Comparison of ENCODE assay signal across 20 cellular contexts in the genomic region with DNA sequence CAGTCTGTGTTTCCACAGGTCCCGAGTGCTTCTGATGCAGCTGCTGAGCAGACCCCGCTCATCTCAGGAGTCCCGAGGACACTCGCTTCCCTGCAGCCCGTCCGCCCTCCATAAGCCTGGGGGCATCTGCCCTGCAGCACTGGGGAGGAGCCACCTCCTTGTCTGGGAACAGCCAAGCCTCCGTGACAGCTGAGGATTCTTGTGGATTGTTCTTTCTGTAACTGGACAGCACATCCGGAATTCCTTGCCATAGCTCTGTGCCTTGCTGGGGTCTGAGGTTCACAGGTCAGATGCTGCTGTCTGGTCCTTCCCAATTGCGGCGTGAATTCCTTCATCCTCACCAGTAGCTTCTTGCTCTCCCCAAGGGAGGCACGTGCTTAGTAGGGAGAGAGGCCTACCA. TPM values are rescaled to one million over a fixed set of nuclear protein-coding genes. Genes with fewer than 3 reads are reported as not detected.
DNase-seq lines count a peak whose midpoint lies in the region; ATAC-seq and TF ChIP-seq lines count a peak whose summit lies in the region.
"Had no signal": no experiment of that assay in that cellular context is flagged by ENCODE, and none has a peak within 500 bp of the region (broad histone marks: within the 10 kb centered on the region; RNA-seq: fewer than 3 reads in every experiment).

No MANE protein-coding gene starts in this region.

- H3K9ac ChIP-seq in trophoblast cell (ENCODE audit: low read length): no peak overlapping the region
- H3K9ac ChIP-seq: BLaER1 treated with 17β-estradiol and CSF1 and Interleukin-3, amounts not matched to agents 10 nM and 100 nM had no signal

- H3K14ac ChIP-seq in trophoblast cell (ENCODE audit: low read length): no peak overlapping the region

- H3K4me3 ChIP-seq in trophoblast cell (ENCODE audit: low read depth, low read length) (no peak overlapping the region), testis (no peak overlapping the region)
- H3K4me3 ChIP-seq: BLaER1 treated with 17β-estradiol and CSF1 and Interleukin-3, amounts not matched to agents 10 nM and 100 nM had no signal

- H2BK5ac ChIP-seq in trophoblast cell (ENCODE audit: low read depth, low read length, poor library complexity): no peak overlapping the region

- DNase-seq in ELF-1 (ENCODE audit: low read depth, low spot score) (peak; percentile 16), memory B cell (ENCODE audit: low spot score in 2 of 2) (no peak), trophoblast cell (peak; percentile 51 to 83), testis (no peak), NCI-H2029 treated with DMSO at 0.1 percent for 48 hours (lab: John Stamatoyannopoulos, UW) (no peak), nephron progenitor cell (no peak)
- no peak for DNase-seq in activated CD4-positive, alpha-beta memory T cell treated with anti-CD3 and anti-CD28 coated beads, Interleukin-2, amount 10 ng/mL, durations not matched to agents 7 days and 5 days
- DNase-seq: 8988T; CD8-positive, alpha-beta T cell; COR-L47; DMS 273 treated with DMSO at 0.1 percent for 48 hours; DMS53; DND-41; EL; GOT3; H7; HFFc6 had no signal

- H3K9me3 Mint-ChIP-seq in memory B cell (no peaks in the 10 kb centered on the region), nephron progenitor cell (no peaks in the 10 kb centered on the region)
- no peaks in the 10 kb centered on the region for H3K9me3 Mint-ChIP-seq in activated CD4-positive, alpha-beta memory T cell treated with anti-CD3 and anti-CD28 coated beads, Interleukin-2, amount 10 ng/mL, durations not matched to agents 7 days and 5 days
- H3K9me3 Mint-ChIP-seq: CD8-positive, alpha-beta T cell; HFFc6 had no signal

- no peak overlapping the region for H3K18ac ChIP-seq in trophoblast cell (ENCODE audit: low read length)

- no peak overlapping the region for H3K4me2 ChIP-seq in trophoblast cell (ENCODE audit: low read length)
- H3K4me2 ChIP-seq: BLaER1 treated with 17β-estradiol and CSF1 and Interleukin-3, amounts not matched to agents 10 nM and 100 nM had no signal

- WGBS in trophoblast cell (ENCODE audit: extremely low coverage, insufficient coverage, insufficient read length): no CpG with 5 or more reads among the region's 11 CpGs
- 63 to 84% methylated on average over 11 of the region's 11 CpGs for WGBS in testis, 2 donors

- H3K4me3 Mint-ChIP-seq in memory B cell (no peak overlapping the region), nephron progenitor cell (no peak overlapping the region)
- no peak overlapping the region for H3K4me3 Mint-ChIP-seq in activated CD4-positive, alpha-beta memory T cell treated with anti-CD3 and anti-CD28 coated beads, Interleukin-2, amount 10 ng/mL, durations not matched to agents 7 days and 5 days
- H3K4me3 Mint-ChIP-seq: CD8-positive, alpha-beta T cell; HFFc6 had no signal

- H4K12ac ChIP-seq in trophoblast cell (ENCODE audit: low read depth, low read length): no peak overlapping the region

- H3K36me3 Mint-ChIP-seq in memory B cell (no peaks in the 10 kb centered on the region), nephron progenitor cell (ENCODE audit: low read depth) (no peaks in the 10 kb centered on the region)
- no peaks in the 10 kb centered on the region for H3K36me3 Mint-ChIP-seq in activated CD4-positive, alpha-beta memory T cell treated with anti-CD3 and anti-CD28 coated beads, Interleukin-2, amount 10 ng/mL, durations not matched to agents 7 days and 5 days (ENCODE audit: low read depth)
- H3K36me3 Mint-ChIP-seq: CD8-positive, alpha-beta T cell had no signal

- POLR2A ChIA-PET in activated CD4-positive, alpha-beta memory T cell treated with anti-CD3 and anti-CD28 coated beads, Interleukin-2, amount 10 ng/mL, durations not matched to agents 7 days and 5 days (lab: Charles Lee): interaction anchor here (1.4 kb wide), 1 partner anchor 21 kb away, joined by 3 read pairs; no protein-coding TSS in a partner anchor

- H2BK12ac ChIP-seq in trophoblast cell (ENCODE audit: low read length): no peak overlapping the region

- intact Hi-C loops in testis (cut with DNase I; ENCODE audit: low total_unique reads): loop anchor here (10.0 kb wide), 2 partner anchors 86 to 126 kb away; a partner anchor contains a TSS

- H3K27me3 Mint-ChIP-seq in memory B cell (no peaks in the 10 kb centered on the region), nephron progenitor cell (ENCODE audit: low read depth, poor library complexity) (peaks cover 21% of the 10 kb centered on the region)
- peaks cover 11% of the 10 kb centered on the region for H3K27me3 Mint-ChIP-seq in activated CD4-positive, alpha-beta memory T cell treated with anti-CD3 and anti-CD28 coated beads, Interleukin-2, amount 10 ng/mL, durations not matched to agents 7 days and 5 days

- H3K27me3 ChIP-seq in trophoblast cell (ENCODE audit: insufficient read depth, low read length) (no peaks in the 10 kb centered on the region), testis (no peaks in the 10 kb centered on the region)
- H3K27me3 ChIP-seq: BLaER1 treated with 17β-estradiol and CSF1 and Interleukin-3, amounts not matched to agents 10 nM and 100 nM had no signal

- TF ChIP-seq POLR2A in testis (IDR thresholded peaks at IDR 0.05): no peak

- no peak overlapping the region for H3K4ac ChIP-seq in trophoblast cell (ENCODE audit: low read depth, low read length)

- H3K4me1 ChIP-seq in trophoblast cell (ENCODE audit: control insufficient read depth in 1 of 2, insufficient read depth in 2 of 2, low read length in 2 of 2): no peaks in the 10 kb centered on the region
- H3K4me1 ChIP-seq in testis: peaks cover 52% of the 10 kb centered on the region

- H4K91ac ChIP-seq in trophoblast cell (ENCODE audit: low read depth, low read length): no peak overlapping the region

- H3K4me1 Mint-ChIP-seq in memory B cell: peaks cover 28% of the 10 kb centered on the region
- peaks cover 2% of the 10 kb centered on the region for H3K4me1 Mint-ChIP-seq in activated CD4-positive, alpha-beta memory T cell treated with anti-CD3 and anti-CD28 coated beads, Interleukin-2, amount 10 ng/mL, durations not matched to agents 7 days and 5 days
- peaks cover 11% of the 10 kb centered on the region for H3K4me1 Mint-ChIP-seq in nephron progenitor cell

- H3K9me3 ChIP-seq in trophoblast cell (ENCODE audit: insufficient read depth, low read depth, low read length) (no peaks in the 10 kb centered on the region), testis (no peaks in the 10 kb centered on the region)
- H3K9me3 ChIP-seq: BLaER1 treated with 17β-estradiol and CSF1 and Interleukin-3, amounts not matched to agents 10 nM and 100 nM had no signal

- H4K8ac ChIP-seq in trophoblast cell (ENCODE audit: low read depth, low read length): no peak overlapping the region

- no peaks in the 10 kb centered on the region for H3K79me2 ChIP-seq in trophoblast cell (ENCODE audit: control insufficient read depth, insufficient read depth, low read length, poor library complexity)

- no peak for ATAC-seq in memory B cell (ENCODE audit: low read depth)
- ATAC-seq: CD8-positive, alpha-beta T cell; HCT116 had no signal

- H3K27ac ChIP-seq in trophoblast cell (ENCODE audit: low read depth, low read length): no peak overlapping the region
- H3K27ac ChIP-seq in testis: peak overlapping the region; percentile 75 to 80
- H3K27ac ChIP-seq: BLaER1 treated with 17β-estradiol and CSF1 and Interleukin-3, amounts not matched to agents 10 nM and 100 nM had no signal

- no peak overlapping the region for H3K23ac ChIP-seq in trophoblast cell (ENCODE audit: low read length)

- CTCF ChIA-PET in activated CD4-positive, alpha-beta memory T cell treated with anti-CD3 and anti-CD28 coated beads, Interleukin-2, amount 10 ng/mL, durations not matched to agents 7 days and 5 days (lab: Charles Lee): interaction anchor here (1.7 to 5.2 kb wide), 2 partner anchors 18 to 122 kb away, joined by 4 to 27 read pairs; no protein-coding TSS in a partner anchor

- TF ChIP-seq CTCF in testis (IDR thresholded peaks at IDR 0.05): no peak
- no peak for TF ChIP-seq CTCF in nephron progenitor cell (IDR thresholded peaks at IDR 0.05)

- no peak overlapping the region for H2BK120ac ChIP-seq in trophoblast cell (ENCODE audit: insufficient read depth, low read length, poor library complexity)

- H3K27ac Mint-ChIP-seq in memory B cell (peak overlapping the region; percentile 78), nephron progenitor cell (no peak overlapping the region)
- no peak overlapping the region for H3K27ac Mint-ChIP-seq in activated CD4-positive, alpha-beta memory T cell treated with anti-CD3 and anti-CD28 coated beads, Interleukin-2, amount 10 ng/mL, durations not matched to agents 7 days and 5 days
- H3K27ac Mint-ChIP-seq: CD8-positive, alpha-beta T cell; HFFc6 had no signal

- H2AK5ac ChIP-seq in trophoblast cell (ENCODE audit: low read length): no peak overlapping the region

- no peaks in the 10 kb centered on the region for H3K79me1 ChIP-seq in trophoblast cell (ENCODE audit: low read length)

- H3K36me3 ChIP-seq in trophoblast cell (ENCODE audit: control insufficient read depth in 1 of 2, insufficient read depth in 2 of 2, low read length in 2 of 2) (no peaks in the 10 kb centered on the region), testis (ENCODE audit: low read depth, missing control alignments) (no peaks in the 10 kb centered on the region)
- H3K36me3 ChIP-seq: BLaER1 treated with 17β-estradiol and CSF1 and Interleukin-3, amounts not matched to agents 10 nM and 100 nM had no signal

- no peak overlapping the region for H2AFZ ChIP-seq in trophoblast cell (ENCODE audit: insufficient read depth, low read length, poor library complexity)

RNA-seq across cellular contexts. Expression of a gene that starts 38.4 kb away (rescaled TPM):
- 0.34 and 0.39 TPM in 2 replicates for polyA plus RNA-seq in trophoblast cell (2013)
- 1 to 10 TPM in 1 of 2 donors, under 1 TPM in 1; 0.87 to 1.7 TPM for total RNA-seq in testis
- polyA plus RNA-seq in testis (ENCODE audit: insufficient read depth, low read depth, low replicate concordance): 4.9 TPM
- total RNA-seq in activated CD4-positive, alpha-beta memory T cell treated with anti-CD3 and anti-CD28 coated beads, Interleukin-2, amount 10 ng/mL, durations not matched to agents 7 days and 5 days: not detected
- total RNA-seq: A673; CD8-positive, alpha-beta T cell; H7; HFFc6 had no signal

Comparison
In these comparisons a context has a peak if more than half of its experiments do, and no peak if none do; other contexts are left out.
1. DNase-seq: peak in ELF-1 (single experiment) and trophoblast cell (2 of 2); none in memory B cell (0 of 2), testis (single experiment), activated CD4-positive, alpha-beta memory T cell treated with anti-CD3 and anti-CD28 coated beads, Interleukin-2, amount 10 ng/mL, durations not matched to agents 7 days and 5 days (single experiment), NCI-H2029 treated with DMSO at 0.1 percent for 48 hours (single experiment) and nephron progenitor cell (single experiment).